Comparison of ENCODE assay signal across 19 cellular contexts in genomic region chr13:66077286-66077685, GRCh38.
"Had no signal": no experiment of that assay in that cellular context is flagged by ENCODE, and none has a peak within 500 bp of the region (broad histone marks: within the 10 kb centered on the region; RNA-seq: fewer than 3 reads in every experiment).

No MANE protein-coding gene starts in this region.

- DNase-seq: activated CD4-positive, alpha-beta T cell treated with anti-CD3 and anti-CD28 coated beads for 1 hour; activated CD4-positive, alpha-beta T cell treated with anti-CD3 and anti-CD28 coated beads, Interleukin-2, amount 50 U/mL, for 4 hours; activated effector memory CD4-positive, alpha-beta T cell treated with anti-CD3 and anti-CD28 coated beads, Interleukin-2, amount 50 U/mL, for 16 hours; activated T-cell treated with anti-CD3 and anti-CD28 coated beads, Interleukin-2, amount 50 U/mL, for 72 hours; cerebellar nuclear complex; effector CD4-positive, alpha-beta T cell; heart left ventricle; left lung; midbrain; nephron progenitor cell; nucleus accumbens; retina; stimulated activated CD4-positive, alpha-beta T cell treated with anti-CD3 and anti-CD28 coated beads, Interleukin-2, amount 100 ng/mL, for 24 hours; stimulated activated naive CD4-positive, alpha-beta T cell treated with Interleukin-2 at 50 U/mL for 16 hours; T1000; WERI-Rb-1 had no signal

- H3K27ac ChIP-seq: breast epithelium, gastroesophageal sphincter, heart left ventricle, left lung, tibial nerve, WERI-Rb-1 had no signal

- H3K9me3 ChIP-seq: breast epithelium, gastroesophageal sphincter, heart left ventricle, left lung, tibial nerve had no signal

- H3K4me1 ChIP-seq: breast epithelium, gastroesophageal sphincter, heart left ventricle, left lung, tibial nerve had no signal

- H3K27me3 ChIP-seq: breast epithelium, gastroesophageal sphincter, heart left ventricle, left lung, tibial nerve had no signal

- H3K4me3 ChIP-seq: breast epithelium, gastroesophageal sphincter, heart left ventricle, left lung, tibial nerve had no signal

- H3K36me3 ChIP-seq: breast epithelium, gastroesophageal sphincter, heart left ventricle, left lung, tibial nerve, WERI-Rb-1 had no signal
